Comparison of ENCODE assay signal across 14 cellular contexts in genomic region chr2:205714789-205715411, GRCh38. TPM values are rescaled to one million over a fixed set of nuclear protein-coding genes. Genes with fewer than 3 reads are reported as not detected.
A peak's percentile ranks its signal among the peaks of the same experiment; 100 is the strongest.
DNase-seq lines count a peak whose midpoint lies in the region; ATAC-seq, FAIRE-seq and TF ChIP-seq lines count a peak whose summit lies in the region.
"Had no signal": no experiment of that assay in that cellular context is flagged by ENCODE, and none has a peak within 500 bp of the region (broad histone marks: within the 10 kb centered on the region; RNA-seq: fewer than 3 reads in every experiment).

No MANE protein-coding gene starts in this region.

- CTCF ChIA-PET in A549 (lab: Yijun Ruan, JAX), result interaction anchor here (1.0 to 1.4 kb wide), 2 partner anchors 11 to 34 kb away, joined by 3 to 5 read pairs; no protein-coding TSS in a partner anchor

- no peak overlapping the region for H3K4me3 ChIP-seq in A549

- WGBS in A549 (ENCODE audit: missing lambda C conversion rate), result 52% methylated on average over 7 of the region's 7 CpGs

- H3K27ac Mint-ChIP-seq in chondrocyte (ENCODE audit: unreplicated experiment), result peak overlapping the region; percentile 37
- H3K27ac Mint-ChIP-seq in neural crest cell (ENCODE audit: unreplicated experiment), result peak overlapping the region; percentile 54
- H3K27ac Mint-ChIP-seq: activated CD8-positive, alpha-beta T cell treated with anti-CD3 and anti-CD28 coated beads for 36 hours; CD4-positive, CD25-positive, alpha-beta regulatory T cell had no signal

- H3K27me3 Mint-ChIP-seq in chondrocyte (ENCODE audit: low read depth), result no peaks in the 10 kb centered on the region
- no peaks in the 10 kb centered on the region for H3K27me3 Mint-ChIP-seq in neural crest cell (ENCODE audit: low read depth)

- TF ChIP-seq RAD21 in A549 (conservative IDR thresholded peaks at IDR 0.05 in 1 of 2, IDR thresholded peaks at IDR 0.05 in 1 of 2), result no peak

- H3K9me3 Mint-ChIP-seq in chondrocyte (ENCODE audit: low read depth) (no peaks in the 10 kb centered on the region), neural crest cell (no peaks in the 10 kb centered on the region)
- H3K9me3 Mint-ChIP-seq: activated CD8-positive, alpha-beta T cell treated with anti-CD3 and anti-CD28 coated beads for 36 hours; CD4-positive, CD25-positive, alpha-beta regulatory T cell had no signal

- no peaks in the 10 kb centered on the region for H3K9me3 ChIP-seq in A549

- H3K36me3 Mint-ChIP-seq in chondrocyte (ENCODE audit: low read depth) (peaks cover 9% of the 10 kb centered on the region), neural crest cell (ENCODE audit: low read depth) (peaks cover 19% of the 10 kb centered on the region)
- H3K36me3 Mint-ChIP-seq: CD4-positive, CD25-positive, alpha-beta regulatory T cell had no signal

- FAIRE-seq in A549 (lab: Jason Lieb, UNC), result no peak

- ATAC-seq in A549 (peak; percentile 41 to 46; a peak in 4 of 6 replicates), HG02642 (IDR thresholded peaks at IDR 0.05; ENCODE audit: poor library complexity, unreplicated experiment) (peak; percentile 29)

- POLR2A ChIA-PET in A549 (lab: Yijun Ruan, JAX), result interaction anchor here (0.7 kb wide), 1 partner anchor 31 kb away, joined by 3 read pairs; no protein-coding TSS in a partner anchor

- peak overlapping the region; percentile 31 for H3K4me2 ChIP-seq in A549

- H3K27ac ChIP-seq in A549, result peak overlapping the region; percentile 53 to 93

- no peak for TF ChIP-seq CTCF in A549 (IDR thresholded peaks at IDR 0.05)
- no peak for TF ChIP-seq CTCF in chondrocyte (IDR thresholded peaks at IDR 0.05)
- TF ChIP-seq CTCF in neural crest cell (conservative IDR thresholded peaks at IDR 0.05), result no peak

- H3K4me3 Mint-ChIP-seq in chondrocyte (ENCODE audit: unreplicated experiment) (no peak overlapping the region), neural crest cell (peak overlapping the region; percentile 16)
- H3K4me3 Mint-ChIP-seq: activated CD8-positive, alpha-beta T cell treated with anti-CD3 and anti-CD28 coated beads for 36 hours; CD4-positive, CD25-positive, alpha-beta regulatory T cell had no signal

- TF ChIP-seq EP300 in A549 (IDR thresholded peaks at IDR 0.05), result no peak

- no peak for TF ChIP-seq POLR2A in A549 (IDR thresholded peaks at IDR 0.05; ENCODE audit: low read length)

- no peak for DNase-seq in A549 (ENCODE audit: low read depth in 1 of 2, low spot score in 1 of 2)
- DNase-seq in chondrocyte (ENCODE audit: low spot score), result no peak
- DNase-seq in neural crest cell (ENCODE audit: low read depth, low spot score), result no peak
- no peak for DNase-seq in GOT3 (lab: John Stamatoyannopoulos, UW)
- no peak for DNase-seq in mesenteric fat pad (ENCODE audit: low spot score)
- DNase-seq in stimulated activated naive CD4-positive, alpha-beta T cell (lab: John Stamatoyannopoulos, UW), result no peak
- no peak for DNase-seq in retina
- DNase-seq: activated CD8-positive, alpha-beta T cell treated with anti-CD3 and anti-CD28 coated beads for 36 hours; CD4-positive, CD25-positive, alpha-beta regulatory T cell; foreskin melanocyte; Karpas-422; NCI-H524 treated with DMSO at 0.1 percent for 48 hours; stimulated activated CD4-positive, alpha-beta T cell treated with anti-CD3 and anti-CD28 coated beads, Interleukin-4, amount 100 ng/mL, for 1 hour had no signal

- peaks cover 90% of the 10 kb centered on the region for H3K4me1 ChIP-seq in A549

- H3K4me1 Mint-ChIP-seq in chondrocyte (ENCODE audit: low read depth), result peaks cover 77% of the 10 kb centered on the region
- peaks cover 73% of the 10 kb centered on the region for H3K4me1 Mint-ChIP-seq in neural crest cell

TF ChIP-seq in A549, 52 proteins besides CTCF, POLR2A, EP300 and RAD21:
- no peak for TF ChIP-seq HEYL (CRISPR knock-in tag; IDR thresholded peaks at IDR 0.05)
- TF ChIP-seq, protein P1, sequence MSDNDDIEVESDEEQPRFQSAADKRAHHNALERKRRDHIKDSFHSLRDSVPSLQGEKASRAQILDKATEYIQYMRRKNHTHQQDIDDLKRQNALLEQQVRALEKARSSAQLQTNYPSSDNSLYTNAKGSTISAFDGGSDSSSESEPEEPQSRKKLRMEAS (IDR thresholded peaks at IDR 0.05), result 0 out of 2 replicates have a peak, but pooled peaks have one; percentile 26
- TF ChIP-seq CEBPB (IDR thresholded peaks at IDR 0.05), result 0 out of 4 replicates have a peak, but pooled peaks of 1 of the 2 experiments have one; percentile 9

RNA-seq across cellular contexts. Expression of gene NRP2, which starts 32.6 kb away (rescaled TPM):
- polyA plus RNA-seq in A549 (2011; rRNA removed) (144 and 154 TPM in 2 replicates), A549 (2017; fragmentation: RNase III; extraction: RNeasy Plus Mini Kit Qiagen cat#74134 plus additional on column Dnase treatment) (125 to 187 TPM (median 159 TPM) in 3 replicates)
- 37.9 and 48.1 TPM in 2 replicates for polyA plus RNA-seq in A549 (2012; cell fraction: cytosol; rRNA removed)
- polyA plus RNA-seq in A549 (2012; cell fraction: nucleus; rRNA removed), result 111 and 112 TPM in 2 replicates
- polyA minus RNA-seq in A549 (2011; rRNA and poly(A)+ RNA removed), result 199 and 240 TPM in 2 replicates
- total RNA-seq in chondrocyte (31.7 to 83.7 TPM (median 34.5 TPM) in 3 replicates), neural crest cell (90.3 and 93.5 TPM in 2 replicates), mesenteric fat pad (66.7 TPM)
- total RNA-seq: CD4-positive, CD25-positive, alpha-beta regulatory T cell had no signal
